ENCODE assay signal across 24 cellular contexts in genomic region chr4:151879705-151880104, GRCh38.
A peak's percentile ranks its signal among the peaks of the same experiment; 100 is the strongest.
DNase-seq lines count a peak whose midpoint lies in the region; ATAC-seq, FAIRE-seq and TF ChIP-seq lines count a peak whose summit lies in the region.
"Had no signal": no experiment of that assay in that cellular context is flagged by ENCODE, and none has a peak within 500 bp of the region (broad histone marks: within the 10 kb centered on the region; RNA-seq: fewer than 3 reads in every experiment).

No MANE protein-coding gene starts in this region.

- 66% methylated on average over 5 of the region's 5 CpGs; no CpG with 5 or more reads in 1 of the 2 experiments for WGBS in H1 (ENCODE audit: extremely low coverage in 1 of 2, insufficient coverage in 1 of 2, insufficient read length in 1 of 2, insufficient replicate concordance in 2 of 2, low coverage in 1 of 2, low lambda C conversion rate in 2 of 2, missing lambda C conversion rate in 1 of 2), 2 experiments

- H3K4me2 ChIP-seq in GM23338, result no peak overlapping the region
- H3K4me2 ChIP-seq in H1 (ENCODE audit: insufficient read depth in 1 of 2, low read depth in 2 of 2, low read length in 2 of 2), result no peak overlapping the region
- H3K4me2 ChIP-seq: BLaER1 had no signal

- H4K91ac ChIP-seq in H1 (replicated peaks; ENCODE audit: insufficient read length, low read length), result no peak overlapping the region

- POLR2A ChIA-PET in H1 (lab: Charles Lee; ENCODE audit: partially characterized antibody), result no interaction called here

- no peak overlapping the region for H3K18ac ChIP-seq in H1 (ENCODE audit: extremely low read depth, low read length)

- no peak for TF ChIP-seq EP300 in H1 (IDR thresholded peaks at IDR 0.05; ENCODE audit: borderline replicate concordance in 1 of 2, low read depth in 2 of 2, low read length in 2 of 2)

- TF ChIP-seq CTCF in GM23338 (conservative IDR thresholded peaks at IDR 0.05; ENCODE audit: low read depth in 2 of 2), result no peak
- TF ChIP-seq CTCF in H1 (IDR thresholded peaks at IDR 0.05; ENCODE audit: control extremely low read depth in 1 of 3, insufficient read depth in 1 of 3, low read depth in 1 of 3, low read length in 3 of 3), result no peak
- no peak for TF ChIP-seq CTCF in GM13977 (IDR thresholded peaks at IDR 0.05; ENCODE audit: extremely low read depth, insufficient read depth, missing control alignments)

- H3K36me3 ChIP-seq in GM23338 (ENCODE audit: insufficient read depth) (no peaks in the 10 kb centered on the region), HUES48 (ENCODE audit: control insufficient read depth, insufficient read depth, low read length) (no peaks in the 10 kb centered on the region), H1 (ENCODE audit: control insufficient read depth in 2 of 4, insufficient read depth in 4 of 4, low read length in 3 of 4) (no peaks in the 10 kb centered on the region)
- H3K36me3 ChIP-seq: BLaER1 had no signal

- H3K4ac ChIP-seq in H1 (replicated peaks; ENCODE audit: insufficient read length, low read depth, low read length), result no peak overlapping the region

- no peak overlapping the region for H2BK5ac ChIP-seq in H1 (ENCODE audit: low read depth, low read length)

- no peak for TF ChIP-seq POLR2A in H1 (IDR thresholded peaks at IDR 0.05; ENCODE audit: control extremely low read depth in 1 of 2, low read depth in 2 of 2, low read length in 2 of 2)

- no peak overlapping the region for H2BK15ac ChIP-seq in H1 (ENCODE audit: low read length)

- peaks cover 18% of the 10 kb centered on the region for H3K4me1 ChIP-seq in GM23338 (ENCODE audit: insufficient read depth)
- H3K4me1 ChIP-seq in HUES48 (ENCODE audit: control insufficient read depth, insufficient read depth, low read length), result peaks cover 26% of the 10 kb centered on the region
- H3K4me1 ChIP-seq in H1 (replicated peaks in 1 of 4; ENCODE audit: control insufficient read depth in 3 of 4, insufficient read depth in 4 of 4, low read length in 3 of 4), result peaks cover 4 to 14% (median 10%) of the 10 kb centered on the region in 4 experiments; a peak in 6 of 7 replicates
- H3K4me1 ChIP-seq: BLaER1, Caco-2 had no signal

- ATAC-seq in GM23338, result peak; percentile 91
- ATAC-seq in T-helper 17 cell, result no peak
- ATAC-seq in HG03135 (IDR thresholded peaks at IDR 0.05; ENCODE audit: unreplicated experiment), result no peak
- ATAC-seq: CD8-positive, alpha-beta T cell; HCT116 had no signal

- H2AK5ac ChIP-seq in H1 (ENCODE audit: low read depth, low read length), result no peak overlapping the region

- peak overlapping the region; percentile 35; the same call in 1 of the 2 replicates for H2AFZ ChIP-seq in GM23338
- no peak overlapping the region for H2AFZ ChIP-seq in H1 (ENCODE audit: low read length)
- H2AFZ ChIP-seq: GM23248 had no signal

- CTCF ChIA-PET in H1 (lab: Charles Lee; ENCODE audit: partially characterized antibody), result interaction anchor here (1.2 to 2.4 kb wide), 4 partner anchors 14 to 507 kb away, joined by 3 to 5 read pairs (median 4); no protein-coding TSS in a partner anchor

- H3K79me2 ChIP-seq in GM23338 (replicated peaks; ENCODE audit: insufficient read depth) (no peaks in the 10 kb centered on the region), H1 (ENCODE audit: control insufficient read depth in 1 of 2, insufficient read depth in 2 of 2, low read length in 2 of 2) (no peaks in the 10 kb centered on the region)

- H3K27ac Mint-ChIP-seq in GM23338, result no peak overlapping the region; the same call in 1 of the 2 replicates
- H3K27ac Mint-ChIP-seq in T-helper 17 cell, result peak overlapping the region; percentile 27
- H3K27ac Mint-ChIP-seq: B cell; CD8-positive, alpha-beta T cell had no signal

- peaks cover 21% of the 10 kb centered on the region for H3K9me2 ChIP-seq in GM23338 (ENCODE audit: insufficient read depth)

- H3K27ac ChIP-seq in GM23338 (ENCODE audit: low read depth), result no peak overlapping the region
- peak overlapping the region; percentile 38 for H3K27ac ChIP-seq in HUES48 (ENCODE audit: low read depth, low read length)
- no peak overlapping the region for H3K27ac ChIP-seq in H1 (ENCODE audit: low read depth, low read length)
- H3K27ac ChIP-seq: 22Rv1, BLaER1, C4-2B, GM23248 had no signal

- H4K8ac ChIP-seq in H1 (ENCODE audit: extremely low read depth, insufficient read depth, low read length), result no peak overlapping the region

- H2BK120ac ChIP-seq in H1 (replicated peaks; ENCODE audit: low read depth, low read length), result no peak overlapping the region

- H3K14ac ChIP-seq in H1 (ENCODE audit: insufficient read length), result no peak overlapping the region

- in situ Hi-C loops in GM13977 (cut with MboI; ENCODE audit: low pct_unique_long_range_greater_than_20kb, low sequenced_read_pairs, unreplicated experiment), result no loop called here
- in situ Hi-C loops in KBM-7 (cut with MboI; ENCODE audit: low pct_unique_long_range_greater_than_20kb, low sequenced_read_pairs), result no loop called here

- H3K27me3 Mint-ChIP-seq in GM23338 (ENCODE audit: insufficient read depth, low read depth, poor library complexity) (peaks cover 11% of the 10 kb centered on the region), T-helper 17 cell (no peaks in the 10 kb centered on the region)
- H3K27me3 Mint-ChIP-seq: B cell had no signal

- H3K9me3 Mint-ChIP-seq in GM23338, result no peaks in the 10 kb centered on the region; the same call in 2 of the 3 replicates
- H3K9me3 Mint-ChIP-seq: CD8-positive, alpha-beta T cell had no signal

- no peaks in the 10 kb centered on the region for H3K79me1 ChIP-seq in H1 (ENCODE audit: low read depth, low read length)

- H3K23ac ChIP-seq in H1 (ENCODE audit: insufficient read length), result no peak overlapping the region

- no peak overlapping the region for H3K4me3 ChIP-seq in GM23338
- no peak overlapping the region for H3K4me3 ChIP-seq in HUES48 (ENCODE audit: low read depth, low read length)
- H3K4me3 ChIP-seq in H1 (ENCODE audit: extremely low read depth in 1 of 4, insufficient read depth in 2 of 4, low read depth in 3 of 4, low read length in 4 of 4), result no peak overlapping the region
- H3K4me3 ChIP-seq: BLaER1, GM23248 had no signal

- no peak for DNase-seq in GM23338 (ENCODE audit: low spot score)
- no peak for DNase-seq in T-helper 17 cell
- no peak for DNase-seq in H1 (ENCODE audit: low read depth in 1 of 2, low spot score in 2 of 2)
- no peak for DNase-seq in GM13977 (ENCODE audit: low spot score)
- no peak for DNase-seq in KBM-7
- no peak for DNase-seq in dedifferentiated amniotic fluid mesenchymal stem cell (ENCODE audit: extremely low spot score)
- DNase-seq: Caco-2; CD4-positive, CD25-positive, alpha-beta regulatory T cell; CD8-positive, alpha-beta T cell; DMS153; DND-41; GM23248 had no signal

- 0 out of 2 replicates have a peak overlapping the region, but pooled peaks have one; percentile 83 for H2BK20ac ChIP-seq in H1 (ENCODE audit: low read length)

- H3K9me3 ChIP-seq in HUES48 (ENCODE audit: control insufficient read depth, insufficient read depth, low read length) (no peaks in the 10 kb centered on the region), T-helper 17 cell (ENCODE audit: control insufficient read depth, low read length, poor library complexity, severe bottlenecking) (no peaks in the 10 kb centered on the region), H1 (ENCODE audit: insufficient read depth in 2 of 2, low read depth in 1 of 2, low read length in 1 of 2) (no peaks in the 10 kb centered on the region)
- H3K9me3 ChIP-seq: BLaER1, Caco-2 had no signal

- H3F3A ChIP-seq in GM23338 (replicated peaks; ENCODE audit: low read depth), result no peaks in the 10 kb centered on the region

- no peaks in the 10 kb centered on the region; the same call in 2 of the 3 replicates for H3K36me3 Mint-ChIP-seq in GM23338 (ENCODE audit: low read depth)
- peaks cover 3% of the 10 kb centered on the region for H3K36me3 Mint-ChIP-seq in T-helper 17 cell (ENCODE audit: low read depth)
- H3K36me3 Mint-ChIP-seq: CD4-positive, CD25-positive, alpha-beta regulatory T cell; CD8-positive, alpha-beta T cell had no signal

- H3K27me3 ChIP-seq in GM23338 (ENCODE audit: insufficient read depth) (no peaks in the 10 kb centered on the region; the same call in 1 of the 2 replicates), HUES48 (ENCODE audit: control insufficient read depth, insufficient read depth, low read length) (no peaks in the 10 kb centered on the region), H1 (replicated peaks in 1 of 4; ENCODE audit: control insufficient read depth in 3 of 4, extremely low read depth in 1 of 4, insufficient read depth in 3 of 4, low read length in 3 of 4) (0 out of 7 replicates have a peak, but pooled peaks cover 0 to 2% (median 0%) of the 10 kb centered on the region in 4 experiments)
- H3K27me3 ChIP-seq: BLaER1 had no signal

- H3K9ac ChIP-seq in HUES48 (ENCODE audit: low read depth, low read length) (no peak overlapping the region), H1 (replicated peaks in 1 of 4; ENCODE audit: extremely low read depth in 1 of 4, low read depth in 3 of 4, low read length in 3 of 4) (no peak overlapping the region)
- H3K9ac ChIP-seq: BLaER1, GM23248 had no signal

- no peaks in the 10 kb centered on the region for H3K23me2 ChIP-seq in H1 (ENCODE audit: low read depth, low read length)

- peaks cover 36% of the 10 kb centered on the region for H3K4me1 Mint-ChIP-seq in GM23338
- peaks cover 26% of the 10 kb centered on the region for H3K4me1 Mint-ChIP-seq in T-helper 17 cell

- no peak overlapping the region for H3K56ac ChIP-seq in H1 (replicated peaks; ENCODE audit: insufficient read length, low read depth, low read length)

- H2BK12ac ChIP-seq in H1 (ENCODE audit: low read depth, low read length), result no peak overlapping the region

- no peak for FAIRE-seq in H1 (lab: Jason Lieb, UNC)
- FAIRE-seq: A204.1, G401.6, GM12892, GM19239, H54 had no signal

- H3K4me3 Mint-ChIP-seq in GM23338 (no peak overlapping the region), T-helper 17 cell (no peak overlapping the region)
- H3K4me3 Mint-ChIP-seq: B cell; CD4-positive, CD25-positive, alpha-beta regulatory T cell; CD8-positive, alpha-beta T cell had no signal

- H4K20me1 ChIP-seq in GM23338 (replicated peaks; ENCODE audit: insufficient read depth), result no peaks in the 10 kb centered on the region
- H4K20me1 ChIP-seq in H1 (replicated peaks in 1 of 2; ENCODE audit: control insufficient read depth in 1 of 2, insufficient read depth in 2 of 2, low read length in 2 of 2), result no peaks in the 10 kb centered on the region
- H4K20me1 ChIP-seq: BLaER1 had no signal

- no peak for TF ChIP-seq RAD21 in H1 (IDR thresholded peaks at IDR 0.05 in 1 of 2, conservative IDR thresholded peaks at IDR 0.05 in 1 of 2; ENCODE audit: low read depth in 2 of 2, low read length in 2 of 2)

- H4K5ac ChIP-seq in H1 (ENCODE audit: insufficient read length, low read depth, low read length), result no peak overlapping the region

TF ChIP-seq in GM23338, 12 proteins besides CTCF, POLR2A, EP300 and RAD21 (continues in another document):
- TF ChIP-seq JUNB (IDR thresholded peaks at IDR 0.05; ENCODE audit: unreplicated experiment), result no peak
- no peak for TF ChIP-seq ZNF114 (CRISPR knock-in tag; IDR thresholded peaks at IDR 0.05)

TF ChIP-seq in H1, 55 proteins besides CTCF, POLR2A, EP300 and RAD21 (continues in another document):
- TF ChIP-seq CBX5 (IDR thresholded peaks at IDR 0.05; ENCODE audit: low read depth, low read length), result no peak
